In genomic region chr10:59606551-59606961, GRCh38 we compare ENCODE assay signal across 15 cellular contexts.
A peak's percentile ranks its signal among the peaks of the same experiment; 100 is the strongest.
DNase-seq lines count a peak whose midpoint lies in the region; ATAC-seq and TF ChIP-seq lines count a peak whose summit lies in the region.
"Had no signal": no experiment of that assay in that cellular context is flagged by ENCODE, and none has a peak within 500 bp of the region (broad histone marks: within the 10 kb centered on the region; RNA-seq: fewer than 3 reads in every experiment).

No MANE protein-coding gene starts in this region.

- no peak for TF ChIP-seq RAD21 in neural cell (conservative IDR thresholded peaks at IDR 0.05)

- DNase-seq in HCEC 1CT = peak; percentile 44
- peak; percentile 56 for DNase-seq in NCI-H446 treated with DMSO at 0.1 percent for 48 hours (lab: John Stamatoyannopoulos, UW)
- peak; percentile 52 for DNase-seq in choroid plexus epithelial cell (ENCODE audit: low read depth)
- no peak for DNase-seq in activated CD8-positive, alpha-beta T cell treated with anti-CD3 and anti-CD28 coated beads for 36 hours
- no peak for DNase-seq in esophagus squamous epithelium (lab: John Stamatoyannopoulos, UW)
- DNase-seq in AG08396 (ENCODE audit: low spot score) = no peak
- DNase-seq: activated CD4-positive, alpha-beta T cell treated with anti-CD3 and anti-CD28 coated beads, Interleukin-2, amount 50 U/mL, for 1 hour; CD4-positive, CD25-positive, alpha-beta regulatory T cell; MG63; NCI-H2171 treated with DMSO at 0.1 percent for 48 hours had no signal

- POLR2A ChIA-PET in activated CD8-positive, alpha-beta T cell treated with anti-CD3 and anti-CD28 coated beads for 36 hours (lab: Charles Lee) = no interaction called here

- TF ChIP-seq EP300 in neural cell (conservative IDR thresholded peaks at IDR 0.05; ENCODE audit: poor library complexity, severe bottlenecking) = peak; percentile 97

- 67 to 75% methylated on average over 1 of the region's 1 CpG for WGBS in esophagus squamous epithelium, 2 donors

- no peak overlapping the region for H3K4me3 Mint-ChIP-seq in activated CD8-positive, alpha-beta T cell treated with anti-CD3 and anti-CD28 coated beads for 36 hours
- H3K4me3 Mint-ChIP-seq: CD4-positive, CD25-positive, alpha-beta regulatory T cell; neural progenitor cell had no signal

- no peaks in the 10 kb centered on the region for H3K79me2 ChIP-seq in neural cell (replicated peaks; ENCODE audit: insufficient read depth, low read length)

- H3K27me3 Mint-ChIP-seq in activated CD8-positive, alpha-beta T cell treated with anti-CD3 and anti-CD28 coated beads for 36 hours = peaks cover 2% of the 10 kb centered on the region

- TF ChIP-seq CTCF in choroid plexus epithelial cell (conservative IDR thresholded peaks at IDR 0.05; ENCODE audit: low read depth, low read length) (no peak), neural cell (IDR thresholded peaks at IDR 0.05; ENCODE audit: poor library complexity, severe bottlenecking) (no peak), esophagus squamous epithelium (IDR thresholded peaks at IDR 0.05) (no peak)
- no peak for TF ChIP-seq CTCF in activated CD8-positive, alpha-beta T cell treated with anti-CD3 and anti-CD28 coated beads for 36 hours (IDR thresholded peaks at IDR 0.05)

- intact Hi-C loops in activated CD8-positive, alpha-beta T cell treated with anti-CD3 and anti-CD28 coated beads for 36 hours (cut with micrococcal nuclease) = no loop called here
- intact Hi-C loops in esophagus squamous epithelium (cut with DNase I) = no loop called here

- H3K4me1 ChIP-seq in esophagus squamous epithelium = no peaks in the 10 kb centered on the region
- H3K4me1 ChIP-seq: neural progenitor cell had no signal

- H3K27ac Mint-ChIP-seq in activated CD8-positive, alpha-beta T cell treated with anti-CD3 and anti-CD28 coated beads for 36 hours = no peak overlapping the region
- H3K27ac Mint-ChIP-seq: CD4-positive, CD25-positive, alpha-beta regulatory T cell; neural progenitor cell had no signal

- CTCF ChIA-PET in activated CD8-positive, alpha-beta T cell treated with anti-CD3 and anti-CD28 coated beads for 36 hours (lab: Charles Lee) = interaction anchor here (3.0 kb wide), 1 partner anchor 16 kb away, joined by 13 read pairs; no protein-coding TSS in a partner anchor

- no peak for TF ChIP-seq POLR2A in esophagus squamous epithelium (IDR thresholded peaks at IDR 0.05)

- no peaks in the 10 kb centered on the region for H4K20me1 ChIP-seq in neural cell (ENCODE audit: insufficient read depth)

- no peaks in the 10 kb centered on the region for H3K4me1 Mint-ChIP-seq in activated CD8-positive, alpha-beta T cell treated with anti-CD3 and anti-CD28 coated beads for 36 hours (ENCODE audit: low read depth)
- H3K4me1 Mint-ChIP-seq: CD4-positive, CD25-positive, alpha-beta regulatory T cell; neural progenitor cell had no signal

- H3K4me3 ChIP-seq in choroid plexus epithelial cell (ENCODE audit: low read depth, low read length) (no peak overlapping the region), neural cell (ENCODE audit: low read length) (peak overlapping the region; percentile 41), esophagus squamous epithelium (no peak overlapping the region)
- H3K4me3 ChIP-seq: lung, MG63, neural progenitor cell had no signal

- no peak for ATAC-seq in activated CD8-positive, alpha-beta T cell treated with anti-CD3 and anti-CD28 coated beads for 36 hours
- no peak for ATAC-seq in GM21576 (IDR thresholded peaks at IDR 0.05; ENCODE audit: unreplicated experiment)

- H3K27me3 ChIP-seq in neural cell (ENCODE audit: insufficient read depth, low read depth, low read length) = no peaks in the 10 kb centered on the region
- H3K27me3 ChIP-seq in esophagus squamous epithelium = peaks cover 0 to 6% (median 0%) of the 10 kb centered on the region in 4 donors
- H3K27me3 ChIP-seq: MG63, neural progenitor cell had no signal

- no peaks in the 10 kb centered on the region for H3K36me3 Mint-ChIP-seq in activated CD8-positive, alpha-beta T cell treated with anti-CD3 and anti-CD28 coated beads for 36 hours (ENCODE audit: low read depth)
- H3K36me3 Mint-ChIP-seq: CD4-positive, CD25-positive, alpha-beta regulatory T cell; neural progenitor cell had no signal

- peak overlapping the region; percentile 86 for H3K27ac ChIP-seq in neural cell (ENCODE audit: low read length)
- H3K27ac ChIP-seq in esophagus squamous epithelium = no peak overlapping the region
- H3K27ac ChIP-seq: HL-60, neural progenitor cell had no signal

- peak overlapping the region; percentile 45 for H3K4me2 ChIP-seq in neural cell (ENCODE audit: low read length)
- H3K4me2 ChIP-seq: neural progenitor cell had no signal

- H2AFZ ChIP-seq in neural cell (ENCODE audit: low read depth, low read length) = no peak overlapping the region
- H2AFZ ChIP-seq: neural progenitor cell had no signal

- peak overlapping the region; percentile 47 for H3K9ac ChIP-seq in neural cell (ENCODE audit: low read length)
- H3K9ac ChIP-seq: neural progenitor cell had no signal

- H3F3A ChIP-seq in neural cell (ENCODE audit: insufficient read depth, low read length, poor library complexity, severe bottlenecking) = peaks cover 10% of the 10 kb centered on the region

- no peaks in the 10 kb centered on the region for H3K9me3 Mint-ChIP-seq in activated CD8-positive, alpha-beta T cell treated with anti-CD3 and anti-CD28 coated beads for 36 hours
- H3K9me3 Mint-ChIP-seq: CD4-positive, CD25-positive, alpha-beta regulatory T cell had no signal

- H3K9me2 ChIP-seq in neural cell (ENCODE audit: insufficient read depth, low read length) = no peaks in the 10 kb centered on the region

- H3K9me3 ChIP-seq in neural cell (ENCODE audit: low read length) (no peaks in the 10 kb centered on the region), esophagus squamous epithelium (no peaks in the 10 kb centered on the region)
- H3K9me3 ChIP-seq: MG63 had no signal

- no peaks in the 10 kb centered on the region for H3K36me3 ChIP-seq in neural cell (ENCODE audit: insufficient read depth, low read length)
- H3K36me3 ChIP-seq in esophagus squamous epithelium = no peaks in the 10 kb centered on the region
- H3K36me3 ChIP-seq: MG63, neural progenitor cell had no signal

TF ChIP-seq in neural cell, 6 proteins besides CTCF, POLR2A, EP300 and RAD21:
- TF ChIP-seq POLR2AphosphoS5 (IDR thresholded peaks at IDR 0.05) (peak; percentile 79), TAF1 (IDR thresholded peaks at IDR 0.05; ENCODE audit: low read depth) (no peak), MXI1 (conservative IDR thresholded peaks at IDR 0.05; ENCODE audit: poor library complexity, severe bottlenecking) (peak; percentile 59), REST (IDR thresholded peaks at IDR 0.05; ENCODE audit: borderline replicate concordance) (peak; percentile 56), SMC3 (conservative IDR thresholded peaks at IDR 0.05; ENCODE audit: poor library complexity) (peak; percentile 12)

Comparison
In these comparisons a context has a peak if more than half of its experiments do, and no peak if none do; other contexts are left out.
1. DNase-seq: peak in HCEC 1CT (single experiment), NCI-H446 treated with DMSO at 0.1 percent for 48 hours (single experiment) and choroid plexus epithelial cell (single experiment); none in activated CD8-positive, alpha-beta T cell treated with anti-CD3 and anti-CD28 coated beads for 36 hours (single experiment), esophagus squamous epithelium (single experiment) and AG08396 (single experiment).